Comparison of ENCODE assay signal across 2 cellular contexts in the genomic region with DNA sequence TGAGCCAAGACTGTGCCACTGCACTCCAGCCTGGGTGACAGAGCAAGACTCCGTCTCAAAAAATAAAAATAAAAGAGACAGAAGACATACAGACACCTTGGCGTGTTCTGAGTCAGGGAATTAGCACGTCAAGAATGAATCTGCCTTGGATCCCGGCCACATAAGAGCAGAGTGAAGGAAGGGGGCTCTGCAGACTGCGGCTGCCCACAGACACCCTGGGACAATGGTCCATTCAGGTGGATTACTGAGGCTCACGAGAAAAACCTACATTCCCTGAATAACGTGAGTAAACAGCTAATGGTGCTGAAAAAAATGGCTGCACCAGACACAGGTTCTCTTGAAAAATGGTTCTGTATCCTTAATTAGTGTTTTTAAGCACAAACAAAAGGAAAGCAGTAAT.
TF ChIP-seq lines count a peak whose summit lies in the region.

No MANE protein-coding gene starts in this region.

TF ChIP-seq in H1, 55 proteins besides CTCF, POLR2A, EP300 and RAD21 (continued from another document):
- no peak for TF ChIP-seq ASH2L (IDR thresholded peaks at IDR 0.05; ENCODE audit: low read length)
- TF ChIP-seq JUND (IDR thresholded peaks at IDR 0.05; ENCODE audit: low read length), result no peak
- TF ChIP-seq HDAC6 (IDR thresholded peaks at IDR 0.05; ENCODE audit: low read depth, low read length), result no peak
- TF ChIP-seq, protein P1, sequence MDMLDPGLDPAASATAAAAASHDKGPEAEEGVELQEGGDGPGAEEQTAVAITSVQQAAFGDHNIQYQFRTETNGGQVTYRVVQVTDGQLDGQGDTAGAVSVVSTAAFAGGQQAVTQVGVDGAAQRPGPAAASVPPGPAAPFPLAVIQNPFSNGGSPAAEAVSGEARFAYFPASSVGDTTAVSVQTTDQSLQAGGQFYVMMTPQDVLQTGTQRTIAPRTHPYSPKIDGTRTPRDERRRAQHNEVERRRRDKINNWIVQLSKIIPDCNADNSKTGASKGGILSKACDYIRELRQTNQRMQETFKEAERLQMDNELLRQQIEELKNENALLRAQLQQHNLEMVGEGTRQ (IDR thresholded peaks at IDR 0.05; ENCODE audit: low read length), result no peak

TF ChIP-seq in HEK293T, 16 proteins besides CTCF, POLR2A, EP300 and RAD21:
- TF ChIP-seq CTBP1 (IDR thresholded peaks at IDR 0.05; ENCODE audit: borderline replicate concordance) (no peak), NFRKB (IDR thresholded peaks at IDR 0.05) (no peak)
TF ChIP-seq in HEK293T: peak in this region for 0.
